11 cellular contexts compared by ENCODE assay signal in genomic region chr2:161625314-161625919, GRCh38. TPM values are rescaled to one million over a fixed set of nuclear protein-coding genes. Genes with fewer than 3 reads are reported as not detected.
DNase-seq lines count a peak whose midpoint lies in the region; ATAC-seq and TF ChIP-seq lines count a peak whose summit lies in the region.
"Had no signal": no experiment of that assay in that cellular context is flagged by ENCODE, and none has a peak within 500 bp of the region (broad histone marks: within the 10 kb centered on the region; RNA-seq: fewer than 3 reads in every experiment).

No MANE protein-coding gene starts in this region.

- no peak overlapping the region for H3K4me3 ChIP-seq in CD4-positive, alpha-beta memory T cell (ENCODE audit: low read length in 2 of 2)
- no peak overlapping the region for H3K4me3 ChIP-seq in prostate gland
- H3K4me3 ChIP-seq: thoracic aorta had no signal

- H3K27ac ChIP-seq in CD4-positive, alpha-beta memory T cell (ENCODE audit: low read depth, low read length): no peak overlapping the region
- no peak overlapping the region for H3K27ac ChIP-seq in prostate gland
- H3K27ac ChIP-seq: thoracic aorta had no signal

- no peak for ATAC-seq in HG03039 (IDR thresholded peaks at IDR 0.05; ENCODE audit: unreplicated experiment)

- peaks cover 0 to 2% (median 0%) of the 10 kb centered on the region in 8 donors for H3K9me3 Mint-ChIP-seq in CD4-positive, alpha-beta memory T cell

- peaks cover 7% of the 10 kb centered on the region for H3K4me1 ChIP-seq in CD4-positive, alpha-beta memory T cell (ENCODE audit: insufficient read depth, low read length)
- H3K4me1 ChIP-seq in prostate gland (replicated peaks): no peaks in the 10 kb centered on the region

- peak overlapping the region in 1 of 7 donors; percentile 45 for H3K27ac Mint-ChIP-seq in CD4-positive, alpha-beta memory T cell
- H3K27ac Mint-ChIP-seq: CD4-positive, CD25-positive, alpha-beta regulatory T cell had no signal

- H3K9me3 ChIP-seq in CD4-positive, alpha-beta memory T cell (ENCODE audit: control insufficient read depth in 1 of 2, low read length in 2 of 2): no peaks in the 10 kb centered on the region
- H3K9me3 ChIP-seq in prostate gland: no peaks in the 10 kb centered on the region
- H3K9me3 ChIP-seq: thoracic aorta had no signal

- CTCF ChIA-PET in CD4-positive, alpha-beta memory T cell (lab: Charles Lee; ENCODE audit: partially characterized antibody): no interaction called here

- POLR2A ChIA-PET in CD4-positive, alpha-beta memory T cell (lab: Charles Lee; ENCODE audit: partially characterized antibody): interaction anchor here (0.6 kb wide), 1 partner anchor 386 kb away, joined by 3 read pairs; no protein-coding TSS in a partner anchor

- H3K27me3 Mint-ChIP-seq in CD4-positive, alpha-beta memory T cell: peaks cover 12 to 16% of the 10 kb centered on the region in 2 donors

- H3K4me3 Mint-ChIP-seq in CD4-positive, alpha-beta memory T cell: peak overlapping the region in 7 of 8 donors; percentile 22 to 89 (median 75)

- no peaks in the 10 kb centered on the region for H3K27me3 ChIP-seq in CD4-positive, alpha-beta memory T cell (ENCODE audit: insufficient read depth, low read length)
- no peaks in the 10 kb centered on the region for H3K27me3 ChIP-seq in prostate gland (replicated peaks; ENCODE audit: insufficient read depth)

- peak in 3 of 5 donors; percentile 2 to 47 (median 3) for DNase-seq in CD4-positive, alpha-beta memory T cell
- peak; percentile 57 for DNase-seq in NCI-H1694 treated with DMSO at 0.1 percent for 48 hours (lab: John Stamatoyannopoulos, UW)
- peak; percentile 34 to 84 for DNase-seq in cerebellar nuclear complex (lab: John Stamatoyannopoulos, UW)
- DNase-seq in middle frontal gyrus (ENCODE audit: extremely low spot score, low spot score): peak; percentile 53
- DNase-seq in prostate gland (ENCODE audit: low spot score): no peak
- no peak for DNase-seq in activated gamma-delta T cell (lab: John Stamatoyannopoulos, UW)
- DNase-seq in LoVo (ENCODE audit: low spot score): no peak
- DNase-seq: CD4-positive, CD25-positive, alpha-beta regulatory T cell had no signal

- WGBS in prostate gland: 3% methylated on average over 14 of the region's 14 CpGs

- H3K4me1 Mint-ChIP-seq in CD4-positive, alpha-beta memory T cell: peaks cover 12 to 22% (median 16%) of the 10 kb centered on the region in 4 donors

- TF ChIP-seq POLR2A in prostate gland (IDR thresholded peaks at IDR 0.05): no peak

- intact Hi-C loops in CD4-positive, alpha-beta memory T cell (cut with micrococcal nuclease): no loop called here
- intact Hi-C loops in prostate gland (cut with DNase I): no loop called here

- no peaks in the 10 kb centered on the region for H3K36me3 Mint-ChIP-seq in CD4-positive, alpha-beta memory T cell
- H3K36me3 Mint-ChIP-seq: CD4-positive, CD25-positive, alpha-beta regulatory T cell had no signal

- TF ChIP-seq CTCF in prostate gland (IDR thresholded peaks at IDR 0.05): no peak

- H3K36me3 ChIP-seq in CD4-positive, alpha-beta memory T cell (ENCODE audit: insufficient read depth, low read length): no peaks in the 10 kb centered on the region
- H3K36me3 ChIP-seq in prostate gland: no peaks in the 10 kb centered on the region
- H3K36me3 ChIP-seq: thoracic aorta had no signal

RNA-seq across cellular contexts. Expression of gene SLC4A10, which starts 1.2 kb away (rescaled TPM):
- 1 to 10 TPM; 1.2 to 1.3 TPM for total RNA-seq in CD4-positive, alpha-beta memory T cell
- polyA plus RNA-seq in CD4-positive, alpha-beta memory T cell: 1 to 10 TPM; 2.8 to 4.3 TPM
- under 1 TPM; 0.05 to 0.68 TPM for total RNA-seq in prostate gland
- total RNA-seq: CD4-positive, CD25-positive, alpha-beta regulatory T cell; lung microvascular endothelial cell had no signal

Comparison
In these comparisons a context has a peak if more than half of its experiments do, and no peak if none do; other contexts are left out.
1. DNase-seq: peak in CD4-positive, alpha-beta memory T cell (3 of 5), NCI-H1694 treated with DMSO at 0.1 percent for 48 hours (single experiment), cerebellar nuclear complex (2 of 2) and middle frontal gyrus (single experiment); none in prostate gland (single experiment), activated gamma-delta T cell (single experiment) and LoVo (single experiment).